ENCODE assay signal across 3 cellular contexts in genomic region chr4:163467371-163467770, GRCh38.
TF ChIP-seq lines count a peak whose summit lies in the region.

No MANE protein-coding gene starts in this region.

TF ChIP-seq in A549, 52 proteins besides CTCF, POLR2A, EP300 and RAD21:
- TF ChIP-seq HOXB13 (CRISPR knock-in tag; IDR thresholded peaks at IDR 0.05; ENCODE audit: low read depth) (no peak), CBX8 (IDR thresholded peaks at IDR 0.05) (no peak), ELK1 (IDR thresholded peaks at IDR 0.05; ENCODE audit: low read depth, low read length) (no peak), CEBPB (IDR thresholded peaks at IDR 0.05) (peak; percentile 73 to 84; a peak in 3 of 4 replicates), ZNF302 (CRISPR knock-in tag; IDR thresholded peaks at IDR 0.05) (no peak), ESRRA (IDR thresholded peaks at IDR 0.05; ENCODE audit: borderline replicate concordance, low read length) (no peak)
TF ChIP-seq in A549: peak in this region for 1.

TF ChIP-seq in HCT116, 20 proteins besides CTCF, POLR2A, EP300 and RAD21:
- TF ChIP-seq CEBPB (IDR thresholded peaks at IDR 0.05; ENCODE audit: low read depth), result 0 out of 2 replicates have a peak, but pooled peaks have one; percentile 36
- no peak for TF ChIP-seq ELF1 (IDR thresholded peaks at IDR 0.05; ENCODE audit: borderline replicate concordance, low read depth)
- TF ChIP-seq YY1 (IDR thresholded peaks at IDR 0.05; ENCODE audit: extremely low read depth, insufficient replicate concordance, low read depth, low read length), result no peak
TF ChIP-seq in HCT116: peak in this region for 1.

TF ChIP-seq in K562, 482 proteins besides CTCF, POLR2A, EP300 and RAD21:
- no peak for TF ChIP-seq NKRF (IDR thresholded peaks at IDR 0.05; ENCODE audit: borderline replicate concordance)
- no peak for TF ChIP-seq MBD1 (CRISPR knock-in tag; IDR thresholded peaks at IDR 0.05)
- TF ChIP-seq SMAD1 (IDR thresholded peaks at IDR 0.05; ENCODE audit: low read depth, low read length, partially characterized antibody), result no peak
- no peak for TF ChIP-seq RBM14 (IDR thresholded peaks at IDR 0.05; ENCODE audit: borderline replicate concordance, insufficient read depth, low read depth, low read length)
- TF ChIP-seq XRCC5 (IDR thresholded peaks at IDR 0.05; ENCODE audit: low read depth, low read length), result no peak
- TF ChIP-seq IRF9 (tag; IDR thresholded peaks at IDR 0.05), result peak; percentile 82
- no peak for TF ChIP-seq PRMT5 (CRISPR knock-in tag; IDR thresholded peaks at IDR 0.05)
- no peak for TF ChIP-seq SREBF2 (CRISPR knock-in tag; IDR thresholded peaks at IDR 0.05)
- TF ChIP-seq GATA2 (CRISPR knock-in tag; IDR thresholded peaks at IDR 0.05), result no peak
- TF ChIP-seq MTA2 (IDR thresholded peaks at IDR 0.05; ENCODE audit: low read depth), result no peak
- TF ChIP-seq ATF4 (CRISPR knock-in tag; IDR thresholded peaks at IDR 0.05), result no peak
- TF ChIP-seq CREB5 (CRISPR knock-in tag; IDR thresholded peaks at IDR 0.05), result no peak
- no peak for TF ChIP-seq SRSF1 (IDR thresholded peaks at IDR 0.05; ENCODE audit: low read depth, low read length)
- TF ChIP-seq PCBP2 (IDR thresholded peaks at IDR 0.05; ENCODE audit: low read depth, low read length, poor library complexity, severe bottlenecking), result no peak
- no peak for TF ChIP-seq ATF2 (CRISPR knock-in tag; IDR thresholded peaks at IDR 0.05)
- TF ChIP-seq NBN (IDR thresholded peaks at IDR 0.05; ENCODE audit: low read depth), result no peak
- TF ChIP-seq CEBPG (CRISPR knock-in tag; IDR thresholded peaks at IDR 0.05), result peak; percentile 49
- TF ChIP-seq CEBPG (tag; conservative IDR thresholded peaks at IDR 0.05 in 1 of 2, IDR thresholded peaks at IDR 0.05 in 1 of 2), result peak; percentile 68 to 97
- peak; percentile 95 for TF ChIP-seq CEBPB (tag; IDR thresholded peaks at IDR 0.05)
